Comparison of ENCODE assay signal across 30 cellular contexts in genomic region chr9:128282500-128282899, GRCh38. TPM values are rescaled to one million over a fixed set of nuclear protein-coding genes. Genes with fewer than 3 reads are reported as not detected.
DNase-seq lines count a peak whose midpoint lies in the region; TF ChIP-seq lines count a peak whose summit lies in the region.
"Had no signal": no experiment of that assay in that cellular context is flagged by ENCODE, and none has a peak within 500 bp of the region (broad histone marks: within the 10 kb centered on the region; RNA-seq: fewer than 3 reads in every experiment).

No MANE protein-coding gene starts in this region.

- H3K4me3 ChIP-seq in choroid plexus epithelial cell (ENCODE audit: low read depth, low read length) (no peak overlapping the region), mesenchymal stem cell (ENCODE audit: insufficient read depth in 1 of 2, low read depth in 1 of 2, low read length in 2 of 2) (no peak overlapping the region)
- no peak overlapping the region for H3K4me3 ChIP-seq in CD8-positive, alpha-beta memory T cell (ENCODE audit: low read length)
- H3K4me3 ChIP-seq: BLaER1 treated with 17β-estradiol and CSF1 and Interleukin-3, amounts not matched to agents 10 nM and 100 nM; heart left ventricle; K562; lower lobe of right lung; right lobe of liver; upper lobe of right lung had no signal

- no peaks in the 10 kb centered on the region for H3K9me3 Mint-ChIP-seq in activated CD4-positive, alpha-beta T cell treated with anti-CD3 and anti-CD28 coated beads, Interleukin-2, amount 10 ng/mL, durations not matched to agents 24 days and 14 days
- H3K9me3 Mint-ChIP-seq in CD8-positive, alpha-beta memory T cell = no peaks in the 10 kb centered on the region
- H3K9me3 Mint-ChIP-seq: activated CD4-positive, alpha-beta memory T cell treated with anti-CD3 and anti-CD28 coated beads, Interleukin-2, amount 10 ng/mL, durations not matched to agents 7 days and 5 days; activated naive CD4-positive, alpha-beta T cell treated with anti-CD3 and anti-CD28 coated beads, Interleukin-2, amount 50 U/mL, for 72 hours; activated T-helper 17 cell treated with anti-CD3 and anti-CD28 coated beads, Interleukin-2, amount 50 U/mL, for 72 hours; H9; stimulated activated effector memory CD8-positive, alpha-beta T cell treated with anti-CD3 and anti-CD28 coated beads, Interleukin-12 subunit alpha, Interleukin-12 subunit beta, amount 100 ng/mL, for 72 hours had no signal

- no peak for TF ChIP-seq CTCF in choroid plexus epithelial cell (conservative IDR thresholded peaks at IDR 0.05; ENCODE audit: low read depth, low read length)

- H2BK12ac ChIP-seq in mesenchymal stem cell (ENCODE audit: low read length in 2 of 2) = no peak overlapping the region

- H2BK15ac ChIP-seq in mesenchymal stem cell (ENCODE audit: low read depth, poor library complexity, severe bottlenecking) = no peak overlapping the region

- H3K9me3 ChIP-seq in mesenchymal stem cell (ENCODE audit: control insufficient read depth, low read length) = no peaks in the 10 kb centered on the region
- H3K9me3 ChIP-seq in CD8-positive, alpha-beta memory T cell (ENCODE audit: low read length) = no peaks in the 10 kb centered on the region
- H3K9me3 ChIP-seq: BLaER1 treated with 17β-estradiol and CSF1 and Interleukin-3, amounts not matched to agents 10 nM and 100 nM; heart left ventricle; lower lobe of right lung; right lobe of liver; upper lobe of right lung had no signal

- H3K4me1 ChIP-seq in mesenchymal stem cell (ENCODE audit: control insufficient read depth, insufficient read depth, low read depth, low read length) = peaks cover 5% of the 10 kb centered on the region
- no peaks in the 10 kb centered on the region for H3K4me1 ChIP-seq in CD8-positive, alpha-beta memory T cell (ENCODE audit: insufficient read depth, low read length)

- H3K79me1 ChIP-seq in mesenchymal stem cell (replicated peaks; ENCODE audit: low read length, poor library complexity, severe bottlenecking) = peaks cover 17% of the 10 kb centered on the region

- no peak overlapping the region for H3K4me3 Mint-ChIP-seq in activated CD4-positive, alpha-beta T cell treated with anti-CD3 and anti-CD28 coated beads, Interleukin-2, amount 10 ng/mL, durations not matched to agents 24 days and 14 days
- peak overlapping the region in 1 of 7 donors; percentile 45 for H3K4me3 Mint-ChIP-seq in CD8-positive, alpha-beta memory T cell
- H3K4me3 Mint-ChIP-seq: activated CD4-positive, alpha-beta memory T cell treated with anti-CD3 and anti-CD28 coated beads, Interleukin-2, amount 10 ng/mL, durations not matched to agents 7 days and 5 days; activated T-helper 17 cell treated with anti-CD3 and anti-CD28 coated beads, Interleukin-2, amount 50 U/mL, for 72 hours; H9; stimulated activated effector memory CD8-positive, alpha-beta T cell treated with anti-CD3 and anti-CD28 coated beads, Interleukin-12 subunit alpha, Interleukin-12 subunit beta, amount 100 ng/mL, for 72 hours had no signal

- CTCF ChIA-PET in CD8-positive, alpha-beta memory T cell (lab: Charles Lee) = no interaction called here

- no peak overlapping the region for H3K27ac ChIP-seq in mesenchymal stem cell (ENCODE audit: low read length, poor library complexity, severe bottlenecking)
- no peak overlapping the region for H3K27ac ChIP-seq in CD8-positive, alpha-beta memory T cell (ENCODE audit: low read depth, low read length)
- H3K27ac ChIP-seq: BLaER1 treated with 17β-estradiol and CSF1 and Interleukin-3, amounts not matched to agents 10 nM and 100 nM; heart left ventricle; lower lobe of right lung; right lobe of liver; upper lobe of right lung had no signal

- no peak overlapping the region for H2AK5ac ChIP-seq in mesenchymal stem cell (ENCODE audit: low read length, severe bottlenecking)

- no peak overlapping the region for H4K8ac ChIP-seq in mesenchymal stem cell (ENCODE audit: low read length)

- no peak overlapping the region for H2BK120ac ChIP-seq in mesenchymal stem cell (ENCODE audit: low read depth, low read length)

- peaks cover 6% of the 10 kb centered on the region for H3K36me3 Mint-ChIP-seq in activated CD4-positive, alpha-beta T cell treated with anti-CD3 and anti-CD28 coated beads, Interleukin-2, amount 10 ng/mL, durations not matched to agents 24 days and 14 days (ENCODE audit: low read depth)
- peaks cover 3 to 19% (median 5%) of the 10 kb centered on the region in 3 donors for H3K36me3 Mint-ChIP-seq in CD8-positive, alpha-beta memory T cell
- H3K36me3 Mint-ChIP-seq: activated naive CD4-positive, alpha-beta T cell treated with anti-CD3 and anti-CD28 coated beads, Interleukin-2, amount 50 U/mL, for 72 hours had no signal

- peak; percentile 76 for DNase-seq in EL
- DNase-seq in RKO (ENCODE audit: low spot score) = peak; percentile 61
- DNase-seq in choroid plexus epithelial cell (ENCODE audit: low read depth) = peak; percentile 34
- peak; percentile 26 for DNase-seq in mesenchymal stem cell
- DNase-seq in DMS79 treated with DMSO at 0.1 percent for 48 hours (lab: John Stamatoyannopoulos, UW) = no peak
- no peak for DNase-seq in activated CD4-positive, alpha-beta T cell treated with anti-CD3 and anti-CD28 coated beads, Interleukin-2, amount 10 ng/mL, durations not matched to agents 24 days and 14 days
- DNase-seq in CD8-positive, alpha-beta memory T cell = no peak
- DNase-seq in NCI-H510A treated with DMSO at 0.1 percent for 48 hours (lab: John Stamatoyannopoulos, UW) = no peak
- DNase-seq: activated CD4-positive, alpha-beta memory T cell treated with anti-CD3 and anti-CD28 coated beads, Interleukin-2, amount 10 ng/mL, durations not matched to agents 7 days and 5 days; activated CD4-positive, CD25-positive, alpha-beta regulatory T cell treated with anti-CD3 and anti-CD28 coated beads, Interleukin-2, amount 50 U/mL, for 72 hours; aorta; DMS79; H9; heart left ventricle; kidney glomerular epithelial cell; lower lobe of right lung; NCI-H1092 treated with DMSO at 0.1 percent for 48 hours; NCI-H1930; NCI-H526 treated with DMSO at 0.1 percent for 48 hours; right lobe of liver; RPMI8226; stimulated activated CD4-positive, alpha-beta T cell treated with anti-CD3 and anti-CD28 coated beads, Interleukin-12 subunit alpha, Interleukin-12 subunit beta, amount 100 ng/mL, for 4 hours; stimulated activated CD4-positive, alpha-beta T cell treated with anti-CD3 and anti-CD28 coated beads, Interleukin-4, amount 100 ng/mL, for 24 hours; T-helper 1 cell; upper lobe of right lung had no signal

- 87% methylated on average over 6 of the region's 6 CpGs for WGBS in mesenchymal stem cell

- POLR2A ChIA-PET in CD8-positive, alpha-beta memory T cell (lab: Charles Lee) = interaction anchor here (0.7 kb wide), 1 partner anchor 531 kb away, joined by 3 read pairs; no protein-coding TSS in a partner anchor

- no peak overlapping the region for H3K23ac ChIP-seq in mesenchymal stem cell (ENCODE audit: low read length in 2 of 2)

- no peak overlapping the region for H3K27ac Mint-ChIP-seq in activated CD4-positive, alpha-beta T cell treated with anti-CD3 and anti-CD28 coated beads, Interleukin-2, amount 10 ng/mL, durations not matched to agents 24 days and 14 days
- H3K27ac Mint-ChIP-seq in CD8-positive, alpha-beta memory T cell = no peak overlapping the region
- H3K27ac Mint-ChIP-seq: activated CD4-positive, alpha-beta memory T cell treated with anti-CD3 and anti-CD28 coated beads, Interleukin-2, amount 10 ng/mL, durations not matched to agents 7 days and 5 days; activated naive CD4-positive, alpha-beta T cell treated with anti-CD3 and anti-CD28 coated beads, Interleukin-2, amount 50 U/mL, for 72 hours; activated T-helper 17 cell treated with anti-CD3 and anti-CD28 coated beads, Interleukin-2, amount 50 U/mL, for 72 hours; H9; stimulated activated effector memory CD8-positive, alpha-beta T cell treated with anti-CD3 and anti-CD28 coated beads, Interleukin-12 subunit alpha, Interleukin-12 subunit beta, amount 100 ng/mL, for 72 hours had no signal

- H2AFZ ChIP-seq in mesenchymal stem cell (ENCODE audit: low read depth, low read length) = no peak overlapping the region

- no peak overlapping the region for H3K14ac ChIP-seq in mesenchymal stem cell (ENCODE audit: low read length in 2 of 2)

- no peaks in the 10 kb centered on the region for H3K27me3 Mint-ChIP-seq in activated CD4-positive, alpha-beta T cell treated with anti-CD3 and anti-CD28 coated beads, Interleukin-2, amount 10 ng/mL, durations not matched to agents 24 days and 14 days
- H3K27me3 Mint-ChIP-seq in CD8-positive, alpha-beta memory T cell = no peaks in the 10 kb centered on the region
- H3K27me3 Mint-ChIP-seq: activated CD4-positive, alpha-beta memory T cell treated with anti-CD3 and anti-CD28 coated beads, Interleukin-2, amount 10 ng/mL, durations not matched to agents 7 days and 5 days; activated T-helper 17 cell treated with anti-CD3 and anti-CD28 coated beads, Interleukin-2, amount 50 U/mL, for 72 hours had no signal

- no peak overlapping the region for H3K4ac ChIP-seq in mesenchymal stem cell (ENCODE audit: low read depth in 1 of 2, low read length in 2 of 2)

- H3K4me2 ChIP-seq in mesenchymal stem cell (ENCODE audit: low read length, poor library complexity, severe bottlenecking) = no peak overlapping the region
- H3K4me2 ChIP-seq: BLaER1 treated with 17β-estradiol and CSF1 and Interleukin-3, amounts not matched to agents 10 nM and 100 nM had no signal

- peaks cover 9% of the 10 kb centered on the region for H3K4me1 Mint-ChIP-seq in activated CD4-positive, alpha-beta T cell treated with anti-CD3 and anti-CD28 coated beads, Interleukin-2, amount 10 ng/mL, durations not matched to agents 24 days and 14 days
- H3K4me1 Mint-ChIP-seq in CD8-positive, alpha-beta memory T cell = peaks cover 6 to 13% (median 10%) of the 10 kb centered on the region in 3 donors

- no peaks in the 10 kb centered on the region for H3K27me3 ChIP-seq in mesenchymal stem cell (ENCODE audit: control insufficient read depth in 1 of 2, insufficient read depth in 1 of 2, low read length in 2 of 2)
- H3K27me3 ChIP-seq in CD8-positive, alpha-beta memory T cell (ENCODE audit: insufficient read depth, low read length, poor library complexity, severe bottlenecking) = no peaks in the 10 kb centered on the region
- H3K27me3 ChIP-seq: BLaER1 treated with 17β-estradiol and CSF1 and Interleukin-3, amounts not matched to agents 10 nM and 100 nM; heart left ventricle; right lobe of liver; upper lobe of right lung had no signal

- H3K9ac ChIP-seq in mesenchymal stem cell (ENCODE audit: low read length) = no peak overlapping the region
- H3K9ac ChIP-seq: BLaER1 treated with 17β-estradiol and CSF1 and Interleukin-3, amounts not matched to agents 10 nM and 100 nM had no signal

- intact Hi-C loops in activated CD4-positive, alpha-beta T cell treated with anti-CD3 and anti-CD28 coated beads, Interleukin-2, amount 10 ng/mL, durations not matched to agents 24 days and 14 days (cut with micrococcal nuclease) = no loop called here

- no peak overlapping the region for H2BK5ac ChIP-seq in mesenchymal stem cell (ENCODE audit: low read depth, low read length, poor library complexity, severe bottlenecking)

- no peak overlapping the region for H4K91ac ChIP-seq in mesenchymal stem cell (ENCODE audit: low read length)

- no peak overlapping the region for H3K18ac ChIP-seq in mesenchymal stem cell (ENCODE audit: low read depth in 1 of 2, low read length in 2 of 2)

- peaks cover 20 to 24% of the 10 kb centered on the region in 2 experiments for H3K36me3 ChIP-seq in mesenchymal stem cell (ENCODE audit: control insufficient read depth in 1 of 2, insufficient read depth in 2 of 2, low read depth in 1 of 2, low read length in 2 of 2)
- H3K36me3 ChIP-seq in CD8-positive, alpha-beta memory T cell (ENCODE audit: insufficient read depth, low read length) = peaks cover 13% of the 10 kb centered on the region

RNA-seq across cellular contexts. Expression of gene SWI5, which starts 6.4 kb away (rescaled TPM):
- polyA plus RNA-seq in mesenchymal stem cell (2013, experiment 1 of 2) = 35.0 TPM
- polyA plus RNA-seq in mesenchymal stem cell (2013, experiment 2 of 2) = 33.3 TPM
- 13.6 and 14.3 TPM in 2 replicates for total RNA-seq in activated CD4-positive, alpha-beta T cell treated with anti-CD3 and anti-CD28 coated beads, Interleukin-2, amount 10 ng/mL, durations not matched to agents 24 days and 14 days
- total RNA-seq in CD8-positive, alpha-beta memory T cell = 10 to 100 TPM; 18.1 to 20.9 TPM
- 27.8 TPM for polyA plus RNA-seq in CD8-positive, alpha-beta memory T cell

RNA-seq across cellular contexts. Expression of gene GOLGA2, which starts 6.7 kb away (rescaled TPM):
- 109 TPM for polyA plus RNA-seq in mesenchymal stem cell (2013, experiment 1 of 2)
- polyA plus RNA-seq in mesenchymal stem cell (2013, experiment 2 of 2) = 102 TPM
- total RNA-seq in activated CD4-positive, alpha-beta T cell treated with anti-CD3 and anti-CD28 coated beads, Interleukin-2, amount 10 ng/mL, durations not matched to agents 24 days and 14 days = 44.1 and 50.4 TPM in 2 replicates
- total RNA-seq in CD8-positive, alpha-beta memory T cell = 10 to 100 TPM; 35.4 to 35.5 TPM
- 8.8 TPM for polyA plus RNA-seq in CD8-positive, alpha-beta memory T cell

RNA-seq across cellular contexts. Expression of gene TRUB2, which starts 39.7 kb away (rescaled TPM):
- 17.2 TPM for polyA plus RNA-seq in mesenchymal stem cell (2013, experiment 1 of 2)
- 15.7 TPM for polyA plus RNA-seq in mesenchymal stem cell (2013, experiment 2 of 2)
- total RNA-seq in activated CD4-positive, alpha-beta T cell treated with anti-CD3 and anti-CD28 coated beads, Interleukin-2, amount 10 ng/mL, durations not matched to agents 24 days and 14 days = 40.4 and 43.0 TPM in 2 replicates
- total RNA-seq in CD8-positive, alpha-beta memory T cell = 10 to 100 TPM; 48.8 to 50.4 TPM
- polyA plus RNA-seq in CD8-positive, alpha-beta memory T cell = 23.6 TPM

RNA-seq across cellular contexts. Expression of gene COQ4, which starts 40.1 kb away (rescaled TPM):
- polyA plus RNA-seq in mesenchymal stem cell (2013, experiment 1 of 2) = 41.5 TPM
- 41.8 TPM for polyA plus RNA-seq in mesenchymal stem cell (2013, experiment 2 of 2)
- total RNA-seq in activated CD4-positive, alpha-beta T cell treated with anti-CD3 and anti-CD28 coated beads, Interleukin-2, amount 10 ng/mL, durations not matched to agents 24 days and 14 days = 60.7 and 61.4 TPM in 2 replicates
- total RNA-seq in CD8-positive, alpha-beta memory T cell = 10 to 100 TPM; 51.1 to 56.9 TPM
- polyA plus RNA-seq in CD8-positive, alpha-beta memory T cell = 36.9 TPM

RNA-seq across cellular contexts. Expression of gene SLC27A4, which starts 57.8 kb away (rescaled TPM):
- 18.4 TPM for polyA plus RNA-seq in mesenchymal stem cell (2013, experiment 1 of 2)
- 18.7 TPM for polyA plus RNA-seq in mesenchymal stem cell (2013, experiment 2 of 2)
- total RNA-seq in activated CD4-positive, alpha-beta T cell treated with anti-CD3 and anti-CD28 coated beads, Interleukin-2, amount 10 ng/mL, durations not matched to agents 24 days and 14 days = 37.0 and 37.9 TPM in 2 replicates
- 10 to 100 TPM; 41.2 to 46.0 TPM for total RNA-seq in CD8-positive, alpha-beta memory T cell
- polyA plus RNA-seq in CD8-positive, alpha-beta memory T cell = 11.2 TPM

Comparison
In these comparisons a context has a peak if more than half of its experiments do, and no peak if none do; other contexts are left out.
1. DNase-seq: peak in EL (single experiment), RKO (single experiment), choroid plexus epithelial cell (single experiment) and mesenchymal stem cell (single experiment); none in DMS79 treated with DMSO at 0.1 percent for 48 hours (single experiment), activated CD4-positive, alpha-beta T cell treated with anti-CD3 and anti-CD28 coated beads, Interleukin-2, amount 10 ng/mL, durations not matched to agents 24 days and 14 days (single experiment), CD8-positive, alpha-beta memory T cell (0 of 5) and NCI-H510A treated with DMSO at 0.1 percent for 48 hours (single experiment).